ENCODE assay signal across 8 cellular contexts in genomic region chr1:17538428-17539130, GRCh38. TPM values are rescaled to one million over a fixed set of nuclear protein-coding genes. Genes with fewer than 3 reads are reported as not detected.
DNase-seq lines count a peak whose midpoint lies in the region; ATAC-seq and TF ChIP-seq lines count a peak whose summit lies in the region.

No MANE protein-coding gene starts in this region.

- H3K36me3 ChIP-seq in ovary: no peaks in the 10 kb centered on the region

- no peak for TF ChIP-seq POLR2A in ovary (IDR thresholded peaks at IDR 0.05)

- TF ChIP-seq CTCF in fibroblast of villous mesenchyme (IDR thresholded peaks at IDR 0.05; ENCODE audit: insufficient read depth, low read depth, low read length): no peak
- TF ChIP-seq CTCF in ovary (IDR thresholded peaks at IDR 0.05): no peak

- 13 to 19% (median 15%) methylated on average over 13 of the region's 13 CpGs for WGBS in ovary, 3 donors

- no peak overlapping the region for H3K4me3 ChIP-seq in fibroblast of villous mesenchyme (ENCODE audit: low read depth, low read length)
- no peak overlapping the region for H3K4me3 ChIP-seq in ovary

- ATAC-seq in GM21529 (IDR thresholded peaks at IDR 0.05; ENCODE audit: unreplicated experiment): no peak

- DNase-seq in Caki2 (ENCODE audit: low read depth) (peak; percentile 54), NCI-H526 (lab: John Stamatoyannopoulos, UW) (peak; percentile 58 to 82), fibroblast of villous mesenchyme (ENCODE audit: low read depth) (peak; percentile 41), ovary (peak; percentile 46 to 68 (median 52)), NCI-H187 treated with DMSO at 0.1 percent for 48 hours (lab: John Stamatoyannopoulos, UW) (no peak), NCI-H2196 treated with DMSO at 0.1 percent for 48 hours (lab: John Stamatoyannopoulos, UW; ENCODE audit: unreplicated experiment) (no peak)
- no peak for DNase-seq in stimulated activated CD4-positive, alpha-beta T cell treated with anti-CD3 and anti-CD28 coated beads, Interleukin-12 subunit alpha, Interleukin-12 subunit beta, amount 100 ng/mL, for 4 hours

- no peaks in the 10 kb centered on the region for H3K9me3 ChIP-seq in ovary

- in situ Hi-C loops in Caki2 (cut with HindIII; ENCODE audit: low pct_unique_long_range_greater_than_20kb, low sequenced_read_pairs): no loop called here

- H3K4me1 ChIP-seq in ovary (ENCODE audit: insufficient read depth): peaks cover 2% of the 10 kb centered on the region

- no peaks in the 10 kb centered on the region for H3K27me3 ChIP-seq in ovary

- intact Hi-C loops in ovary (cut with DNase I): no loop called here

- peak overlapping the region in 1 of 2 donors; percentile 43 for H3K27ac ChIP-seq in ovary

- TF ChIP-seq EP300 in ovary (IDR thresholded peaks at IDR 0.05): no peak

RNA-seq across cellular contexts. Expression of gene ARHGEF10L, which starts 0.9 kb away (rescaled TPM):
- total RNA-seq in Caki2 (2014; rRNA removed; shearing (Covaris generic); ENCODE audit: low replicate concordance): 23.1 and 31.0 TPM in 2 replicates
- total RNA-seq in fibroblast of villous mesenchyme: 16.8 and 18.7 TPM in 2 replicates
- total RNA-seq in ovary: 10 to 100 TPM in 5 of 7 donors, 1 to 10 TPM in 2; 7.6 to 23.0 (median 19.6) TPM
- 10 to 100 TPM in 1 of 2 donors, 1 to 10 TPM in 1; 3.6 to 18.3 TPM for polyA plus RNA-seq in ovary

Comparison
In these comparisons a context has a peak if more than half of its experiments do, and no peak if none do; other contexts are left out.
1. DNase-seq: peak in Caki2 (single experiment), NCI-H526 (2 of 2), fibroblast of villous mesenchyme (single experiment) and ovary (5 of 5); none in NCI-H187 treated with DMSO at 0.1 percent for 48 hours (single experiment), NCI-H2196 treated with DMSO at 0.1 percent for 48 hours (single experiment) and stimulated activated CD4-positive, alpha-beta T cell treated with anti-CD3 and anti-CD28 coated beads, Interleukin-12 subunit alpha, Interleukin-12 subunit beta, amount 100 ng/mL, for 4 hours (single experiment).